In the genomic region with DNA sequence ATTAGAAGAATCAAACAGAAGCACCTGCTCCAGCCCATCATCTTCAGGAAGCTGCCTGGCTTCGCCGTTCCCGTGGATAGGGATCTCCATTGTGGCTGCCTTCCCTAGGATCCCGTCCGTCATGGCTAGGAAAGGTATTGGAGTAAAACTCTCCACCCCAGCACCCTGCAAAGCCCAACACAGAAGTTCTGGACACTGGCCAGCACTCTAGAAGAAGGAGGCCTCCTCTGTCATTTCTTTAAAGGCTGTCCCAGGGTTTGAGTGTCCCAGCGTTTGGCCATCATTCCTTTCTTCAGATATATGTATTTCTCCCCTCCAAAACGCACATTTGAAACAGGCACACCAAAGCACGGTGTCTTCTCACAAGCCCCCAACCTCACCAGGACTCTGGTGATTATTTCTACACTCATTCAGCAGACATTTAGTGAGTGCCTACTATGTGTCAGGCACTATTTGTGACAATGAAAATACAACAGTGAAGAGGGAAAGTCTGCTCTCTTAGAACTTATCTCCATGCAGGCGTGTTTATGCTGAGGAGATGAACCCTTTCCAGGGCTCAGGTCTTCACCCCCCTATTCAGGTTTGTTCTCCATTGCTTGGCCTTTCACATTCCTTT, we compare ENCODE assay signal across 1 cellular context.
TF ChIP-seq lines count a peak whose summit lies in the region.

No MANE protein-coding gene starts in this region.

TF ChIP-seq in K562, 482 proteins besides CTCF, POLR2A, EP300 and RAD21:
- TF ChIP-seq NFIC (IDR thresholded peaks at IDR 0.05): peak; percentile 24
- no peak for TF ChIP-seq KDM5B (IDR thresholded peaks at IDR 0.05; ENCODE audit: insufficient replicate concordance, low read depth, low read length)
- no peak for TF ChIP-seq KLF6 (CRISPR knock-in tag; IDR thresholded peaks at IDR 0.05; ENCODE audit: borderline replicate concordance)
- no peak for TF ChIP-seq CREM (IDR thresholded peaks at IDR 0.05; ENCODE audit: low read depth)
- TF ChIP-seq DDX20 (tag; IDR thresholded peaks at IDR 0.05; ENCODE audit: low read depth): no peak
- TF ChIP-seq GTF2F1 (IDR thresholded peaks at IDR 0.05; ENCODE audit: low read depth, low read length): no peak
- no peak for TF ChIP-seq ESRRA (IDR thresholded peaks at IDR 0.05; ENCODE audit: borderline replicate concordance, low read depth)
- TF ChIP-seq JUN (IDR thresholded peaks at IDR 0.05; ENCODE audit: borderline replicate concordance, low read depth, low read length): no peak
- no peak for TF ChIP-seq JUN (CRISPR knock-in tag; IDR thresholded peaks at IDR 0.05; ENCODE audit: borderline replicate concordance)
- TF ChIP-seq ZNF717 (CRISPR knock-in tag; IDR thresholded peaks at IDR 0.05): no peak
- TF ChIP-seq POLR2AphosphoS5 (IDR thresholded peaks at IDR 0.05; ENCODE audit: control insufficient read depth, insufficient read depth, low read depth, low read length): peak; percentile 36; the same call in 1 of the 2 replicates
- TF ChIP-seq ZKSCAN1 (IDR thresholded peaks at IDR 0.05; ENCODE audit: low read depth, low read length): peak; percentile 84
- no peak for TF ChIP-seq ZNF57 (CRISPR knock-in tag; IDR thresholded peaks at IDR 0.05)
- TF ChIP-seq, protein P1, sequence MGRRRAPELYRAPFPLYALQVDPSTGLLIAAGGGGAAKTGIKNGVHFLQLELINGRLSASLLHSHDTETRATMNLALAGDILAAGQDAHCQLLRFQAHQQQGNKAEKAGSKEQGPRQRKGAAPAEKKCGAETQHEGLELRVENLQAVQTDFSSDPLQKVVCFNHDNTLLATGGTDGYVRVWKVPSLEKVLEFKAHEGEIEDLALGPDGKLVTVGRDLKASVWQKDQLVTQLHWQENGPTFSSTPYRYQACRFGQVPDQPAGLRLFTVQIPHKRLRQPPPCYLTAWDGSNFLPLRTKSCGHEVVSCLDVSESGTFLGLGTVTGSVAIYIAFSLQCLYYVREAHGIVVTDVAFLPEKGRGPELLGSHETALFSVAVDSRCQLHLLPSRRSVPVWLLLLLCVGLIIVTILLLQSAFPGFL (CRISPR knock-in tag; IDR thresholded peaks at IDR 0.05): no peak
